In genomic region chr12:1131811-1132224, GRCh38 we compare ENCODE assay signal across 21 cellular contexts.
DNase-seq lines count a peak whose midpoint lies in the region; ATAC-seq and TF ChIP-seq lines count a peak whose summit lies in the region.
"Had no signal": no experiment of that assay in that cellular context is flagged by ENCODE, and none has a peak within 500 bp of the region (broad histone marks: within the 10 kb centered on the region; RNA-seq: fewer than 3 reads in every experiment).

No MANE protein-coding gene starts in this region.

- peaks cover 8 to 16% of the 10 kb centered on the region in 2 donors for H3K4me1 Mint-ChIP-seq in effector memory CD8-positive, alpha-beta T cell (ENCODE audit: low read depth in 2 of 2)

- no peaks in the 10 kb centered on the region for H3K9me3 Mint-ChIP-seq in effector memory CD8-positive, alpha-beta T cell
- H3K9me3 Mint-ChIP-seq: activated CD4-positive, alpha-beta T cell treated with anti-CD3 and anti-CD28 coated beads, Interleukin-2, amount 10 ng/mL, durations not matched to agents 7 days and 5 days; activated naive CD4-positive, alpha-beta T cell treated with anti-CD3 and anti-CD28 coated beads for 36 hours; CD8-positive, alpha-beta T cell had no signal

- no peak for TF ChIP-seq CTCF in VCaP (conservative IDR thresholded peaks at IDR 0.05)
- TF ChIP-seq CTCF in testis (IDR thresholded peaks at IDR 0.05) = no peak

- H3K36me3 Mint-ChIP-seq in effector memory CD8-positive, alpha-beta T cell (ENCODE audit: insufficient read depth) = no peaks in the 10 kb centered on the region

- in situ Hi-C loops in KBM-7 (cut with MboI; ENCODE audit: low pct_unique_long_range_greater_than_20kb, low sequenced_read_pairs) = no loop called here

- H3K4me3 Mint-ChIP-seq in effector memory CD8-positive, alpha-beta T cell = no peak overlapping the region
- H3K4me3 Mint-ChIP-seq: activated CD4-positive, alpha-beta T cell treated with anti-CD3 and anti-CD28 coated beads, Interleukin-2, amount 10 ng/mL, durations not matched to agents 7 days and 5 days; activated naive CD4-positive, alpha-beta T cell treated with anti-CD3 and anti-CD28 coated beads for 36 hours; CD8-positive, alpha-beta T cell; mesothelial cell of epicardium had no signal

- no peaks in the 10 kb centered on the region for H3K36me3 ChIP-seq in testis (ENCODE audit: low read depth, missing control alignments)
- H3K36me3 ChIP-seq: brain microvascular endothelial cell, esophagus squamous epithelium, sigmoid colon had no signal

- peak; percentile 91 for ATAC-seq in left lobe of liver
- no peak for ATAC-seq in effector memory CD8-positive, alpha-beta T cell (replicated peaks)
- ATAC-seq: CD8-positive, alpha-beta T cell had no signal

- TF ChIP-seq POLR2A in testis (IDR thresholded peaks at IDR 0.05) = no peak

- DNase-seq in Ammon's horn (ENCODE audit: low spot score) = peak; percentile 70
- DNase-seq in KBM-7 = peak; percentile 22
- DNase-seq in left lobe of liver (ENCODE audit: low spot score) = peak; percentile 73
- DNase-seq in retina = no peak
- no peak for DNase-seq in effector memory CD8-positive, alpha-beta T cell
- DNase-seq in DMS 273 treated with DMSO at 0.1 percent for 48 hours (lab: John Stamatoyannopoulos, UW) = no peak
- DNase-seq in testis = no peak
- DNase-seq: activated CD4-positive, alpha-beta T cell treated with anti-CD3 and anti-CD28 coated beads, Interleukin-2, amount 10 ng/mL, durations not matched to agents 7 days and 5 days; activated naive CD4-positive, alpha-beta T cell treated with anti-CD3 and anti-CD28 coated beads for 36 hours; brain microvascular endothelial cell; CD8-positive, alpha-beta T cell; esophagus squamous epithelium; glutamatergic neuron; HCEC 1CT; NCI-H2081 treated with DMSO at 0.1 percent for 48 hours; NCI-H526 treated with DMSO at 0.1 percent for 48 hours; sigmoid colon; SK-N-SH; stimulated activated CD4-positive, alpha-beta T cell treated with anti-CD3 and anti-CD28 coated beads, Interleukin-2, amount 100 ng/mL, for 24 hours had no signal

- intact Hi-C loops in testis (cut with DNase I; ENCODE audit: low total_unique reads) = no loop called here

- 67 to 69% methylated on average over 2 of the region's 2 CpGs for WGBS in testis, 2 donors

- H3K27ac ChIP-seq in VCaP (peak overlapping the region; percentile 89), testis (no peak overlapping the region)
- H3K27ac ChIP-seq: brain microvascular endothelial cell, esophagus squamous epithelium had no signal

- H3K27ac Mint-ChIP-seq in effector memory CD8-positive, alpha-beta T cell = no peak overlapping the region
- H3K27ac Mint-ChIP-seq: activated CD4-positive, alpha-beta T cell treated with anti-CD3 and anti-CD28 coated beads, Interleukin-2, amount 10 ng/mL, durations not matched to agents 7 days and 5 days; activated naive CD4-positive, alpha-beta T cell treated with anti-CD3 and anti-CD28 coated beads for 36 hours; CD8-positive, alpha-beta T cell; mesothelial cell of epicardium had no signal

- no peaks in the 10 kb centered on the region for H3K9me3 ChIP-seq in testis
- H3K9me3 ChIP-seq: esophagus squamous epithelium, sigmoid colon, SK-N-SH had no signal

- H3K27me3 Mint-ChIP-seq in effector memory CD8-positive, alpha-beta T cell = no peaks in the 10 kb centered on the region
- H3K27me3 Mint-ChIP-seq: activated CD4-positive, alpha-beta T cell treated with anti-CD3 and anti-CD28 coated beads, Interleukin-2, amount 10 ng/mL, durations not matched to agents 7 days and 5 days had no signal

- H3K4me3 ChIP-seq in testis = no peak overlapping the region
- H3K4me3 ChIP-seq: esophagus squamous epithelium, sigmoid colon had no signal

- H3K4me1 ChIP-seq in testis = no peaks in the 10 kb centered on the region

- H3K27me3 ChIP-seq in testis = no peaks in the 10 kb centered on the region
- H3K27me3 ChIP-seq: brain microvascular endothelial cell, esophagus squamous epithelium, sigmoid colon had no signal

Comparison
In these comparisons a context has a peak if more than half of its experiments do, and no peak if none do; other contexts are left out.
1. DNase-seq: peak in Ammon's horn (single experiment), KBM-7 (single experiment) and left lobe of liver (single experiment); none in retina (single experiment), effector memory CD8-positive, alpha-beta T cell (0 of 3), DMS 273 treated with DMSO at 0.1 percent for 48 hours (single experiment) and testis (single experiment).